ENCODE assay signal across 1 cellular context in the genomic region with DNA sequence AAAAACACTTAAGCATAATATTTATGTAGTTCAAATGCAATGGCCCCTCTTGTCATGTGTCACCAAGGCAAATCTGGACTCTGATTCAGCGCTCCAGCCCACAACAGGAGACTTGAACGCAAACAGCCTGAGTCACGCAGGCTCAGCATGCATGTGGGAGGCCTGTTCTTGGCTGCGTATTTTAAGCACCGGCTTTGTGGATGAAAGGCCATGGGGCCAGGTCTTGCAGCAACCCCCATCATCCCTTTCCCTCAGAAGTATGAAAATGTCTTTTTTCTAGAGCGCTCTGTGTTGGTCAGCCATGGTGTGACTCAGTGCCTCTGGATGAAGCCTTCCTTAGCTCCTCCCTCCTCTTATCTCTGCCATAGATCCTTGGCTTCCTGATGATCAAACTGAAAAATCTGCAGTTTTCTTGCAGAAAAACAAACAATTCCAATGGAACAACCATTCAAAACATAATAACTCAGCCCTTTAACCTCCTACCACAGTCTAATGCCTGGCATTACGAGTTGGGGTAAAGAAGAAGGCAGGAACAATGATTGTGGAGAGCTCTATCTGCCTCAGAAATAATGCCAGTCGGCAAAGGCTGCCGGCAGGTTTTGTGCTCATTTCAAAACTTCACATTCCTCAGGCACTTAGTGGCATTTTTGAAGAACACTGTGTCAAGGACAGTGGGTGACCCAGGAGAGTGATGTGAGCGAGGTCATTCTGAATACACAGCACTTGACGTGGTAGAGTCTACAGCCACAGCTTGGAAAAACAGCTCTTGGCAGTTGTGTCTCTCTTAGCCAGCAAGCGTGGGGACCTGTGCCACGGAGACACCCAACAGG.
TF ChIP-seq lines count a peak whose summit lies in the region.

No MANE protein-coding gene starts in this region.

TF ChIP-seq in HepG2, 621 proteins besides CTCF, POLR2A, EP300 and RAD21 (continued from another document and continues in another):
- TF ChIP-seq ZNF777 (CRISPR knock-in tag; IDR thresholded peaks at IDR 0.05), result no peak
- TF ChIP-seq, protein P1, sequence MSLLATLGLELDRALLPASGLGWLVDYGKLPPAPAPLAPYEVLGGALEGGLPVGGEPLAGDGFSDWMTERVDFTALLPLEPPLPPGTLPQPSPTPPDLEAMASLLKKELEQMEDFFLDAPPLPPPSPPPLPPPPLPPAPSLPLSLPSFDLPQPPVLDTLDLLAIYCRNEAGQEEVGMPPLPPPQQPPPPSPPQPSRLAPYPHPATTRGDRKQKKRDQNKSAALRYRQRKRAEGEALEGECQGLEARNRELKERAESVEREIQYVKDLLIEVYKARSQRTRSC (CRISPR knock-in tag; IDR thresholded peaks at IDR 0.05; ENCODE audit: low read depth), result no peak
- TF ChIP-seq RFX1 (IDR thresholded peaks at IDR 0.05), result no peak
- 0 out of 2 replicates have a peak, but pooled peaks have one; percentile 50 for TF ChIP-seq NCOA1 (CRISPR knock-in tag; IDR thresholded peaks at IDR 0.05)
- no peak for TF ChIP-seq PCBP2 (optimal IDR thresholded peaks at IDR 0.05; ENCODE audit: low read depth, low read length, poor library complexity, severe bottlenecking)
- TF ChIP-seq, protein P2, sequence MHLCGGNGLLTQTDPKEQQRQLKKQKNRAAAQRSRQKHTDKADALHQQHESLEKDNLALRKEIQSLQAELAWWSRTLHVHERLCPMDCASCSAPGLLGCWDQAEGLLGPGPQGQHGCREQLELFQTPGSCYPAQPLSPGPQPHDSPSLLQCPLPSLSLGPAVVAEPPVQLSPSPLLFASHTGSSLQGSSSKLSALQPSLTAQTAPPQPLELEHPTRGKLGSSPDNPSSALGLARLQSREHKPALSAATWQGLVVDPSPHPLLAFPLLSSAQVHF (CRISPR knock-in tag; IDR thresholded peaks at IDR 0.05), result no peak
- peak; percentile 94 for TF ChIP-seq FOSL2 (CRISPR knock-in tag; IDR thresholded peaks at IDR 0.05)
- TF ChIP-seq, protein P3, sequence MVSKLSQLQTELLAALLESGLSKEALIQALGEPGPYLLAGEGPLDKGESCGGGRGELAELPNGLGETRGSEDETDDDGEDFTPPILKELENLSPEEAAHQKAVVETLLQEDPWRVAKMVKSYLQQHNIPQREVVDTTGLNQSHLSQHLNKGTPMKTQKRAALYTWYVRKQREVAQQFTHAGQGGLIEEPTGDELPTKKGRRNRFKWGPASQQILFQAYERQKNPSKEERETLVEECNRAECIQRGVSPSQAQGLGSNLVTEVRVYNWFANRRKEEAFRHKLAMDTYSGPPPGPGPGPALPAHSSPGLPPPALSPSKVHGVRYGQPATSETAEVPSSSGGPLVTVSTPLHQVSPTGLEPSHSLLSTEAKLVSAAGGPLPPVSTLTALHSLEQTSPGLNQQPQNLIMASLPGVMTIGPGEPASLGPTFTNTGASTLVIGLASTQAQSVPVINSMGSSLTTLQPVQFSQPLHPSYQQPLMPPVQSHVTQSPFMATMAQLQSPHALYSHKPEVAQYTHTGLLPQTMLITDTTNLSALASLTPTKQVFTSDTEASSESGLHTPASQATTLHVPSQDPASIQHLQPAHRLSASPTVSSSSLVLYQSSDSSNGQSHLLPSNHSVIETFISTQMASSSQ (IDR thresholded peaks at IDR 0.05; ENCODE audit: low read depth), result no peak
- TF ChIP-seq, protein P3 (CRISPR knock-in tag; IDR thresholded peaks at IDR 0.05; ENCODE audit: borderline replicate concordance), result peak; percentile 21; the same call in 1 of the 2 replicates
- TF ChIP-seq SRF (IDR thresholded peaks at IDR 0.05; ENCODE audit: low read depth, low read length), result no peak
- TF ChIP-seq, protein P4, sequence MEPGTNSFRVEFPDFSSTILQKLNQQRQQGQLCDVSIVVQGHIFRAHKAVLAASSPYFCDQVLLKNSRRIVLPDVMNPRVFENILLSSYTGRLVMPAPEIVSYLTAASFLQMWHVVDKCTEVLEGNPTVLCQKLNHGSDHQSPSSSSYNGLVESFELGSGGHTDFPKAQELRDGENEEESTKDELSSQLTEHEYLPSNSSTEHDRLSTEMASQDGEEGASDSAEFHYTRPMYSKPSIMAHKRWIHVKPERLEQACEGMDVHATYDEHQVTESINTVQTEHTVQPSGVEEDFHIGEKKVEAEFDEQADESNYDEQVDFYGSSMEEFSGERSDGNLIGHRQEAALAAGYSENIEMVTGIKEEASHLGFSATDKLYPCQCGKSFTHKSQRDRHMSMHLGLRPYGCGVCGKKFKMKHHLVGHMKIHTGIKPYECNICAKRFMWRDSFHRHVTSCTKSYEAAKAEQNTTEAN (CRISPR knock-in tag; conservative IDR thresholded peaks at IDR 0.05), result peak; percentile 50; the same call in 1 of the 2 replicates
- no peak for TF ChIP-seq ZNF619 (CRISPR knock-in tag; IDR thresholded peaks at IDR 0.05)
- TF ChIP-seq ATAD3A (CRISPR knock-in tag; IDR thresholded peaks at IDR 0.05), result no peak
- TF ChIP-seq, protein P5, sequence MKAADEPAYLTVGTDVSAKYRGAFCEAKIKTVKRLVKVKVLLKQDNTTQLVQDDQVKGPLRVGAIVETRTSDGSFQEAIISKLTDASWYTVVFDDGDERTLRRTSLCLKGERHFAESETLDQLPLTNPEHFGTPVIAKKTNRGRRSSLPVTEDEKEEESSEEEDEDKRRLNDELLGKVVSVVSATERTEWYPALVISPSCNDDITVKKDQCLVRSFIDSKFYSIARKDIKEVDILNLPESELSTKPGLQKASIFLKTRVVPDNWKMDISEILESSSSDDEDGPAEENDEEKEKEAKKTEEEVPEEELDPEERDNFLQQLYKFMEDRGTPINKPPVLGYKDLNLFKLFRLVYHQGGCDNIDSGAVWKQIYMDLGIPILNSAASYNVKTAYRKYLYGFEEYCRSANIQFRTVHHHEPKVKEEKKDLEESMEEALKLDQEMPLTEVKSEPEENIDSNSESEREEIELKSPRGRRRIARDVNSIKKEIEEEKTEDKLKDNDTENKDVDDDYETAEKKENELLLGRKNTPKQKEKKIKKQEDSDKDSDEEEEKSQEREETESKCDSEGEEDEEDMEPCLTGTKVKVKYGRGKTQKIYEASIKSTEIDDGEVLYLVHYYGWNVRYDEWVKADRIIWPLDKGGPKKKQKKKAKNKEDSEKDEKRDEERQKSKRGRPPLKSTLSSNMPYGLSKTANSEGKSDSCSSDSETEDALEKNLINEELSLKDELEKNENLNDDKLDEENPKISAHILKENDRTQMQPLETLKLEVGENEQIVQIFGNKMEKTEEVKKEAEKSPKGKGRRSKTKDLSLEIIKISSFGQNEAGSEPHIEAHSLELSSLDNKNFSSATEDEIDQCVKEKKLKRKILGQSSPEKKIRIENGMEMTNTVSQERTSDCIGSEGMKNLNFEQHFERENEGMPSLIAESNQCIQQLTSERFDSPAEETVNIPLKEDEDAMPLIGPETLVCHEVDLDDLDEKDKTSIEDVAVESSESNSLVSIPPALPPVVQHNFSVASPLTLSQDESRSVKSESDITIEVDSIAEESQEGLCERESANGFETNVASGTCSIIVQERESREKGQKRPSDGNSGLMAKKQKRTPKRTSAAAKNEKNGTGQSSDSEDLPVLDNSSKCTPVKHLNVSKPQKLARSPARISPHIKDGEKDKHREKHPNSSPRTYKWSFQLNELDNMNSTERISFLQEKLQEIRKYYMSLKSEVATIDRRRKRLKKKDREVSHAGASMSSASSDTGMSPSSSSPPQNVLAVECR (CRISPR knock-in tag; IDR thresholded peaks at IDR 0.05; ENCODE audit: borderline replicate concordance), result peak; percentile 58; the same call in 1 of the 2 replicates
- no peak for TF ChIP-seq GPN1 (CRISPR knock-in tag; IDR thresholded peaks at IDR 0.05; ENCODE audit: borderline replicate concordance)
- TF ChIP-seq ZMYM3 (CRISPR knock-in tag; IDR thresholded peaks at IDR 0.05), result no peak; the same call in 1 of the 2 replicates
- TF ChIP-seq ZNF335 (CRISPR knock-in tag; IDR thresholded peaks at IDR 0.05), result 0 out of 2 replicates have a peak, but pooled peaks have one; percentile 40
- TF ChIP-seq SNAI1 (CRISPR knock-in tag; IDR thresholded peaks at IDR 0.05; ENCODE audit: borderline replicate concordance), result 0 out of 2 replicates have a peak, but pooled peaks have one; percentile 62
- TF ChIP-seq ZNF75D (CRISPR knock-in tag; IDR thresholded peaks at IDR 0.05; ENCODE audit: borderline replicate concordance), result no peak
- no peak for TF ChIP-seq ZNF451 (CRISPR knock-in tag; IDR thresholded peaks at IDR 0.05)
- TF ChIP-seq, protein P6, sequence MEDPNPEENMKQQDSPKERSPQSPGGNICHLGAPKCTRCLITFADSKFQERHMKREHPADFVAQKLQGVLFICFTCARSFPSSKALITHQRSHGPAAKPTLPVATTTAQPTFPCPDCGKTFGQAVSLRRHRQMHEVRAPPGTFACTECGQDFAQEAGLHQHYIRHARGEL (CRISPR knock-in tag; IDR thresholded peaks at IDR 0.05), result no peak
- peak; percentile 28 for TF ChIP-seq CEBPG (CRISPR knock-in tag; IDR thresholded peaks at IDR 0.05)
- 0 out of 2 replicates have a peak, but pooled peaks have one; percentile 2 for TF ChIP-seq ZFP1 (CRISPR knock-in tag; IDR thresholded peaks at IDR 0.05)
- TF ChIP-seq, protein P7, sequence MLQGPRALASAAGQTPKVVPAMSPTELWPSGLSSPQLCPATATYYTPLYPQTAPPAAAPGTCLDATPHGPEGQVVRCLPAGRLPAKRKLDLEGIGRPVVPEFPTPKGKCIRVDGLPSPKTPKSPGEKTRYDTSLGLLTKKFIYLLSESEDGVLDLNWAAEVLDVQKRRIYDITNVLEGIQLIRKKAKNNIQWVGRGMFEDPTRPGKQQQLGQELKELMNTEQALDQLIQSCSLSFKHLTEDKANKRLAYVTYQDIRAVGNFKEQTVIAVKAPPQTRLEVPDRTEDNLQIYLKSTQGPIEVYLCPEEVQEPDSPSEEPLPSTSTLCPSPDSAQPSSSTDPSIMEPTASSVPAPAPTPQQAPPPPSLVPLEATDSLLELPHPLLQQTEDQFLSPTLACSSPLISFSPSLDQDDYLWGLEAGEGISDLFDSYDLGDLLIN (CRISPR knock-in tag; IDR thresholded peaks at IDR 0.05; ENCODE audit: borderline replicate concordance), result no peak
- TF ChIP-seq ZBTB38 (CRISPR knock-in tag; IDR thresholded peaks at IDR 0.05), result no peak
- TF ChIP-seq, protein P8, sequence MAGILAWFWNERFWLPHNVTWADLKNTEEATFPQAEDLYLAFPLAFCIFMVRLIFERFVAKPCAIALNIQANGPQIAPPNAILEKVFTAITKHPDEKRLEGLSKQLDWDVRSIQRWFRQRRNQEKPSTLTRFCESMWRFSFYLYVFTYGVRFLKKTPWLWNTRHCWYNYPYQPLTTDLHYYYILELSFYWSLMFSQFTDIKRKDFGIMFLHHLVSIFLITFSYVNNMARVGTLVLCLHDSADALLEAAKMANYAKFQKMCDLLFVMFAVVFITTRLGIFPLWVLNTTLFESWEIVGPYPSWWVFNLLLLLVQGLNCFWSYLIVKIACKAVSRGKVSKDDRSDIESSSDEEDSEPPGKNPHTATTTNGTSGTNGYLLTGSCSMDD (CRISPR knock-in tag; IDR thresholded peaks at IDR 0.05), result no peak
- peak; percentile 41; the same call in 1 of the 2 replicates for TF ChIP-seq HOXA3 (CRISPR knock-in tag; IDR thresholded peaks at IDR 0.05)
- peak; percentile 66; the same call in 1 of the 2 replicates for TF ChIP-seq HDAC1 (CRISPR knock-in tag; IDR thresholded peaks at IDR 0.05)
- peak; percentile 43; the same call in 1 of the 2 replicates for TF ChIP-seq PHF20 (CRISPR knock-in tag; IDR thresholded peaks at IDR 0.05)
- TF ChIP-seq ZFX (CRISPR knock-in tag; IDR thresholded peaks at IDR 0.05; ENCODE audit: low read depth), result peak; percentile 67
- TF ChIP-seq, protein P9, sequence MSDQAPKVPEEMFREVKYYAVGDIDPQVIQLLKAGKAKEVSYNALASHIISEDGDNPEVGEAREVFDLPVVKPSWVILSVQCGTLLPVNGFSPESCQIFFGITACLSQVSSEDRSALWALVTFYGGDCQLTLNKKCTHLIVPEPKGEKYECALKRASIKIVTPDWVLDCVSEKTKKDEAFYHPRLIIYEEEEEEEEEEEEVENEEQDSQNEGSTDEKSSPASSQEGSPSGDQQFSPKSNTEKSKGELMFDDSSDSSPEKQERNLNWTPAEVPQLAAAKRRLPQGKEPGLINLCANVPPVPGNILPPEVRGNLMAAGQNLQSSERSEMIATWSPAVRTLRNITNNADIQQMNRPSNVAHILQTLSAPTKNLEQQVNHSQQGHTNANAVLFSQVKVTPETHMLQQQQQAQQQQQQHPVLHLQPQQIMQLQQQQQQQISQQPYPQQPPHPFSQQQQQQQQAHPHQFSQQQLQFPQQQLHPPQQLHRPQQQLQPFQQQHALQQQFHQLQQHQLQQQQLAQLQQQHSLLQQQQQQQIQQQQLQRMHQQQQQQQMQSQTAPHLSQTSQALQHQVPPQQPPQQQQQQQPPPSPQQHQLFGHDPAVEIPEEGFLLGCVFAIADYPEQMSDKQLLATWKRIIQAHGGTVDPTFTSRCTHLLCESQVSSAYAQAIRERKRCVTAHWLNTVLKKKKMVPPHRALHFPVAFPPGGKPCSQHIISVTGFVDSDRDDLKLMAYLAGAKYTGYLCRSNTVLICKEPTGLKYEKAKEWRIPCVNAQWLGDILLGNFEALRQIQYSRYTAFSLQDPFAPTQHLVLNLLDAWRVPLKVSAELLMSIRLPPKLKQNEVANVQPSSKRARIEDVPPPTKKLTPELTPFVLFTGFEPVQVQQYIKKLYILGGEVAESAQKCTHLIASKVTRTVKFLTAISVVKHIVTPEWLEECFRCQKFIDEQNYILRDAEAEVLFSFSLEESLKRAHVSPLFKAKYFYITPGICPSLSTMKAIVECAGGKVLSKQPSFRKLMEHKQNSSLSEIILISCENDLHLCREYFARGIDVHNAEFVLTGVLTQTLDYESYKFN (CRISPR knock-in tag; conservative IDR thresholded peaks at IDR 0.05), result peak; percentile 66
- peak; percentile 71; the same call in 1 of the 2 replicates for TF ChIP-seq TARDBP (CRISPR knock-in tag; IDR thresholded peaks at IDR 0.05)
- TF ChIP-seq SOX6 (IDR thresholded peaks at IDR 0.05), result no peak
- peak; percentile 59 for TF ChIP-seq SOX6 (CRISPR knock-in tag; IDR thresholded peaks at IDR 0.05)
- peak; percentile 76; the same call in 1 of the 3 replicates for TF ChIP-seq MXI1 (IDR thresholded peaks at IDR 0.05; ENCODE audit: borderline replicate concordance, low read depth, low read length)
- peak; percentile 87 for TF ChIP-seq PPARG (CRISPR knock-in tag; conservative IDR thresholded peaks at IDR 0.05)
- TF ChIP-seq ZNF891 (CRISPR knock-in tag; IDR thresholded peaks at IDR 0.05), result no peak
- peak; percentile 96 for TF ChIP-seq TEAD3 (CRISPR knock-in tag; optimal IDR thresholded peaks at IDR 0.05; ENCODE audit: borderline replicate concordance)
- TF ChIP-seq, protein P10, sequence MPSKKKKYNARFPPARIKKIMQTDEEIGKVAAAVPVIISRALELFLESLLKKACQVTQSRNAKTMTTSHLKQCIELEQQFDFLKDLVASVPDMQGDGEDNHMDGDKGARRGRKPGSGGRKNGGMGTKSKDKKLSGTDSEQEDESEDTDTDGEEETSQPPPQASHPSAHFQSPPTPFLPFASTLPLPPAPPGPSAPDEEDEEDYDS (CRISPR knock-in tag; IDR thresholded peaks at IDR 0.05), result peak; percentile 7; the same call in 1 of the 2 replicates
- TF ChIP-seq SOX13 (IDR thresholded peaks at IDR 0.05), result 0 out of 2 replicates have a peak, but pooled peaks have one; percentile 25
- TF ChIP-seq SOX13 (CRISPR knock-in tag; conservative IDR thresholded peaks at IDR 0.05 in 1 of 2, IDR thresholded peaks at IDR 0.05 in 1 of 2), result peak in 1 of 2 experiments; percentile 80; a peak in 2 of 4 replicates
